ENCODE assay signal across 1 cellular context in the genomic region with DNA sequence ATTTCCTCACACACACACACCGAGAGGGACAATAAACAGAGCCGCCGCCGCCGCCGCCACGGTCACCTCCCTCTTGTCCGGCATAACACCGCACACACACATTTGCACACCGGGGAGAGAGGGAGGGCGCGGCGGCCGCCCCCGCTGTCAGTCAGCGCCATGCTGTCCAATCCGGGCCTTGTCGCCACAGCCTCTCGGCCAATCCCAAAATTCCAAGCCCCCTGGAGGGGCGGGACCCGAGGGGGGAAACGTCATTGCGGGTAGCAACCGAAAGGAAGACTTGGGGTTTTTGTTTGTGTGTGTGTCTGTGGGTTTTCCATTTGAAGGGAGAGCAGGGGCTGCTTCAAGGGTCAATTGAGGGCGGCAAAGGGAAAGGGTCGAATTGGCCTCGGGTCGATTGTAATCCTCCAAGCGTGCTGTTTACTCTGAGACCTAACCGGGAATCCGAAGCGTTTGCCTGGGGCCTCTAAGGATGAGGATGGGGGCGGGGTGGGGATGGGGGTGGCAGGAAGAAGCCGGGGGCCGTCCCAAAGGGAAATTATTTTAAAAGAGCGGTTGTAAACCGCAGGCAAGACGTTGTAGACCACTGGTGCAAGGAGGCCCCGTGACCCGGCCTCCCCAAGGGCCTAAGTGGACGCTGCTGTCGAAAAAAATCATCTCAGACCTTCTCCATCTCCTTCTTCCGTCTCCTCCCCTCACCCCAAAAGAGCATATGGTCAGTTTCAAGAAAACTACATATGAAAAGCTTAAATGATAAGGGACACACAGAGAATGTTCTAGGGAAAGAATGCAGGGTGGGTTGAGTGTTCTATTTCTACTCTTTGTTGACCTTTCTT.
TF ChIP-seq lines count a peak whose summit lies in the region.

A gene with protein sequence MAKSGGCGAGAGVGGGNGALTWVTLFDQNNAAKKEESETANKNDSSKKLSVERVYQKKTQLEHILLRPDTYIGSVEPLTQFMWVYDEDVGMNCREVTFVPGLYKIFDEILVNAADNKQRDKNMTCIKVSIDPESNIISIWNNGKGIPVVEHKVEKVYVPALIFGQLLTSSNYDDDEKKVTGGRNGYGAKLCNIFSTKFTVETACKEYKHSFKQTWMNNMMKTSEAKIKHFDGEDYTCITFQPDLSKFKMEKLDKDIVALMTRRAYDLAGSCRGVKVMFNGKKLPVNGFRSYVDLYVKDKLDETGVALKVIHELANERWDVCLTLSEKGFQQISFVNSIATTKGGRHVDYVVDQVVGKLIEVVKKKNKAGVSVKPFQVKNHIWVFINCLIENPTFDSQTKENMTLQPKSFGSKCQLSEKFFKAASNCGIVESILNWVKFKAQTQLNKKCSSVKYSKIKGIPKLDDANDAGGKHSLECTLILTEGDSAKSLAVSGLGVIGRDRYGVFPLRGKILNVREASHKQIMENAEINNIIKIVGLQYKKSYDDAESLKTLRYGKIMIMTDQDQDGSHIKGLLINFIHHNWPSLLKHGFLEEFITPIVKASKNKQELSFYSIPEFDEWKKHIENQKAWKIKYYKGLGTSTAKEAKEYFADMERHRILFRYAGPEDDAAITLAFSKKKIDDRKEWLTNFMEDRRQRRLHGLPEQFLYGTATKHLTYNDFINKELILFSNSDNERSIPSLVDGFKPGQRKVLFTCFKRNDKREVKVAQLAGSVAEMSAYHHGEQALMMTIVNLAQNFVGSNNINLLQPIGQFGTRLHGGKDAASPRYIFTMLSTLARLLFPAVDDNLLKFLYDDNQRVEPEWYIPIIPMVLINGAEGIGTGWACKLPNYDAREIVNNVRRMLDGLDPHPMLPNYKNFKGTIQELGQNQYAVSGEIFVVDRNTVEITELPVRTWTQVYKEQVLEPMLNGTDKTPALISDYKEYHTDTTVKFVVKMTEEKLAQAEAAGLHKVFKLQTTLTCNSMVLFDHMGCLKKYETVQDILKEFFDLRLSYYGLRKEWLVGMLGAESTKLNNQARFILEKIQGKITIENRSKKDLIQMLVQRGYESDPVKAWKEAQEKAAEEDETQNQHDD (N-terminal part only) (minus strand): TSS at position 98 of the 836 bp plus-strand sequence. CDS start 610 bp downstream, outside the sequence.

TF ChIP-seq in HepG2, 621 proteins besides CTCF, POLR2A, EP300 and RAD21 (continued from another document and continues in another):
- TF ChIP-seq, protein P1, sequence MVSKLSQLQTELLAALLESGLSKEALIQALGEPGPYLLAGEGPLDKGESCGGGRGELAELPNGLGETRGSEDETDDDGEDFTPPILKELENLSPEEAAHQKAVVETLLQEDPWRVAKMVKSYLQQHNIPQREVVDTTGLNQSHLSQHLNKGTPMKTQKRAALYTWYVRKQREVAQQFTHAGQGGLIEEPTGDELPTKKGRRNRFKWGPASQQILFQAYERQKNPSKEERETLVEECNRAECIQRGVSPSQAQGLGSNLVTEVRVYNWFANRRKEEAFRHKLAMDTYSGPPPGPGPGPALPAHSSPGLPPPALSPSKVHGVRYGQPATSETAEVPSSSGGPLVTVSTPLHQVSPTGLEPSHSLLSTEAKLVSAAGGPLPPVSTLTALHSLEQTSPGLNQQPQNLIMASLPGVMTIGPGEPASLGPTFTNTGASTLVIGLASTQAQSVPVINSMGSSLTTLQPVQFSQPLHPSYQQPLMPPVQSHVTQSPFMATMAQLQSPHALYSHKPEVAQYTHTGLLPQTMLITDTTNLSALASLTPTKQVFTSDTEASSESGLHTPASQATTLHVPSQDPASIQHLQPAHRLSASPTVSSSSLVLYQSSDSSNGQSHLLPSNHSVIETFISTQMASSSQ (IDR thresholded peaks at IDR 0.05; ENCODE audit: low read depth): no peak
- TF ChIP-seq, protein P1 (CRISPR knock-in tag; IDR thresholded peaks at IDR 0.05; ENCODE audit: borderline replicate concordance): peak; percentile 5; the same call in 1 of the 2 replicates
- no peak for TF ChIP-seq GATA4 (IDR thresholded peaks at IDR 0.05; ENCODE audit: borderline replicate concordance, low read depth)
- TF ChIP-seq, protein P2, sequence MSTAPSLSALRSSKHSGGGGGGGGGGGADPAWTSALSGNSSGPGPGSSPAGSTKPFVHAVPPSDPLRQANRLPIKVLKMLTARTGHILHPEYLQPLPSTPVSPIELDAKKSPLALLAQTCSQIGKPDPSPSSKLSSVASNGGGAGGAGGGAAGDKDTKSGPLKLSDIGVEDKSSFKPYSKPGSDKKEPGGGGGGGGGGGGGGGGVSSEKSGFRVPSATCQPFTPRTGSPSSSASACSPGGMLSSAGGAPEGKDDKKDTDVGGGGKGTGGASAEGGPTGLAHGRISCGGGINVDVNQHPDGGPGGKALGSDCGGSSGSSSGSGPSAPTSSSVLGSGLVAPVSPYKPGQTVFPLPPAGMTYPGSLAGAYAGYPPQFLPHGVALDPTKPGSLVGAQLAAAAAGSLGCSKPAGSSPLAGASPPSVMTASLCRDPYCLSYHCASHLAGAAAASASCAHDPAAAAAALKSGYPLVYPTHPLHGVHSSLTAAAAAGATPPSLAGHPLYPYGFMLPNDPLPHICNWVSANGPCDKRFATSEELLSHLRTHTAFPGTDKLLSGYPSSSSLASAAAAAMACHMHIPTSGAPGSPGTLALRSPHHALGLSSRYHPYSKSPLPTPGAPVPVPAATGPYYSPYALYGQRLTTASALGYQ (CRISPR knock-in tag; IDR thresholded peaks at IDR 0.05): no peak
- TF ChIP-seq SIX4 (CRISPR knock-in tag; IDR thresholded peaks at IDR 0.05): no peak
- peak; percentile 89 for TF ChIP-seq RBFOX2 (IDR thresholded peaks at IDR 0.05; ENCODE audit: low read depth, low read length)
- no peak for TF ChIP-seq ZNF333 (CRISPR knock-in tag; IDR thresholded peaks at IDR 0.05; ENCODE audit: borderline replicate concordance)
- no peak for TF ChIP-seq ZFP82 (CRISPR knock-in tag; IDR thresholded peaks at IDR 0.05; ENCODE audit: borderline replicate concordance)
- TF ChIP-seq ZNF670 (CRISPR knock-in tag; IDR thresholded peaks at IDR 0.05; ENCODE audit: borderline replicate concordance): no peak
- no peak for TF ChIP-seq KDM4B (CRISPR knock-in tag; IDR thresholded peaks at IDR 0.05)
- no peak for TF ChIP-seq ZBTB39 (CRISPR knock-in tag; IDR thresholded peaks at IDR 0.05)
- no peak for TF ChIP-seq THAP8 (CRISPR knock-in tag; IDR thresholded peaks at IDR 0.05; ENCODE audit: borderline replicate concordance)
- no peak for TF ChIP-seq TBP (CRISPR knock-in tag; IDR thresholded peaks at IDR 0.05)
- no peak for TF ChIP-seq ZNF746 (CRISPR knock-in tag; IDR thresholded peaks at IDR 0.05)
- TF ChIP-seq TFE3 (CRISPR knock-in tag; IDR thresholded peaks at IDR 0.05): 0 out of 2 replicates have a peak, but pooled peaks have one; percentile 41
- TF ChIP-seq ZNF660 (CRISPR knock-in tag; IDR thresholded peaks at IDR 0.05; ENCODE audit: borderline replicate concordance, low read depth): no peak
- no peak for TF ChIP-seq ZNF841 (CRISPR knock-in tag; IDR thresholded peaks at IDR 0.05; ENCODE audit: borderline replicate concordance)
- no peak for TF ChIP-seq POLR2AphosphoS2 (IDR thresholded peaks at IDR 0.05; ENCODE audit: low read depth, low read length)
- TF ChIP-seq SNRNP70 (IDR thresholded peaks at IDR 0.05; ENCODE audit: low read depth, low read length): no peak
- peak; percentile 65 for TF ChIP-seq POLR2AphosphoS5 (IDR thresholded peaks at IDR 0.05; ENCODE audit: low read depth, low read length)
- no peak for TF ChIP-seq ZUFSP (CRISPR knock-in tag; IDR thresholded peaks at IDR 0.05; ENCODE audit: borderline replicate concordance)
- TF ChIP-seq RFXAP (CRISPR knock-in tag; IDR thresholded peaks at IDR 0.05; ENCODE audit: borderline replicate concordance): peak; percentile 100
- TF ChIP-seq ZNF614 (CRISPR knock-in tag; IDR thresholded peaks at IDR 0.05; ENCODE audit: borderline replicate concordance): peak; percentile 32; the same call in 1 of the 2 replicates
- peak; percentile 70 for TF ChIP-seq GABPB1 (CRISPR knock-in tag; IDR thresholded peaks at IDR 0.05)
- TF ChIP-seq ZNF260 (CRISPR knock-in tag; IDR thresholded peaks at IDR 0.05; ENCODE audit: borderline replicate concordance, low read depth): no peak
- no peak for TF ChIP-seq ZNF180 (CRISPR knock-in tag; IDR thresholded peaks at IDR 0.05; ENCODE audit: borderline replicate concordance, low read depth)
- TF ChIP-seq YY1 (IDR thresholded peaks at IDR 0.05; ENCODE audit: insufficient read depth, insufficient replicate concordance, low read depth, low read length): peak; percentile 60
- no peak for TF ChIP-seq NFRKB (IDR thresholded peaks at IDR 0.05)
- TF ChIP-seq ZNF343 (CRISPR knock-in tag; IDR thresholded peaks at IDR 0.05): no peak
- TF ChIP-seq SAP130 (CRISPR knock-in tag; IDR thresholded peaks at IDR 0.05; ENCODE audit: low read depth): peak; percentile 74
- 0 out of 2 replicates have a peak, but pooled peaks have one; percentile 42 for TF ChIP-seq ELF3 (CRISPR knock-in tag; IDR thresholded peaks at IDR 0.05)
- no peak for TF ChIP-seq SP1 (IDR thresholded peaks at IDR 0.05)
- TF ChIP-seq SP1 (CRISPR knock-in tag; IDR thresholded peaks at IDR 0.05): peak; percentile 86
- TF ChIP-seq BRD4 (CRISPR knock-in tag; IDR thresholded peaks at IDR 0.05): no peak
- TF ChIP-seq, protein P3, sequence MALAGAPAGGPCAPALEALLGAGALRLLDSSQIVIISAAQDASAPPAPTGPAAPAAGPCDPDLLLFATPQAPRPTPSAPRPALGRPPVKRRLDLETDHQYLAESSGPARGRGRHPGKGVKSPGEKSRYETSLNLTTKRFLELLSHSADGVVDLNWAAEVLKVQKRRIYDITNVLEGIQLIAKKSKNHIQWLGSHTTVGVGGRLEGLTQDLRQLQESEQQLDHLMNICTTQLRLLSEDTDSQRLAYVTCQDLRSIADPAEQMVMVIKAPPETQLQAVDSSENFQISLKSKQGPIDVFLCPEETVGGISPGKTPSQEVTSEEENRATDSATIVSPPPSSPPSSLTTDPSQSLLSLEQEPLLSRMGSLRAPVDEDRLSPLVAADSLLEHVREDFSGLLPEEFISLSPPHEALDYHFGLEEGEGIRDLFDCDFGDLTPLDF (CRISPR knock-in tag; IDR thresholded peaks at IDR 0.05): peak; percentile 44; the same call in 1 of the 2 replicates
- TF ChIP-seq KMT2A (CRISPR knock-in tag; IDR thresholded peaks at IDR 0.05): peak; percentile 64
- no peak for TF ChIP-seq RORA (CRISPR knock-in tag; IDR thresholded peaks at IDR 0.05)
- TF ChIP-seq, protein P4, sequence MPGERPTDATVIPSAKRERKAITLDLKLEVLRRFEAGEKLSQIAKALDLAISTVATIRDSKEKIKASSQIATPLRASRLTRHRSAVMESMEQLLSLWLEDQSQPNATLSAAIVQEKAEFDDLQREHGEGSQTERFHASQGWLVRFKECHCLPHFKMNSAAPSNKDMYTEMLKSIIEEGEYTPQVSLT (CRISPR knock-in tag; IDR thresholded peaks at IDR 0.05; ENCODE audit: borderline replicate concordance, low read depth): no peak
- no peak for TF ChIP-seq ZNF570 (CRISPR knock-in tag; IDR thresholded peaks at IDR 0.05; ENCODE audit: borderline replicate concordance)
- no peak for TF ChIP-seq CBX5 (CRISPR knock-in tag; IDR thresholded peaks at IDR 0.05; ENCODE audit: borderline replicate concordance)
